Comparison of ENCODE assay signal across 12 cellular contexts in the genomic region with DNA sequence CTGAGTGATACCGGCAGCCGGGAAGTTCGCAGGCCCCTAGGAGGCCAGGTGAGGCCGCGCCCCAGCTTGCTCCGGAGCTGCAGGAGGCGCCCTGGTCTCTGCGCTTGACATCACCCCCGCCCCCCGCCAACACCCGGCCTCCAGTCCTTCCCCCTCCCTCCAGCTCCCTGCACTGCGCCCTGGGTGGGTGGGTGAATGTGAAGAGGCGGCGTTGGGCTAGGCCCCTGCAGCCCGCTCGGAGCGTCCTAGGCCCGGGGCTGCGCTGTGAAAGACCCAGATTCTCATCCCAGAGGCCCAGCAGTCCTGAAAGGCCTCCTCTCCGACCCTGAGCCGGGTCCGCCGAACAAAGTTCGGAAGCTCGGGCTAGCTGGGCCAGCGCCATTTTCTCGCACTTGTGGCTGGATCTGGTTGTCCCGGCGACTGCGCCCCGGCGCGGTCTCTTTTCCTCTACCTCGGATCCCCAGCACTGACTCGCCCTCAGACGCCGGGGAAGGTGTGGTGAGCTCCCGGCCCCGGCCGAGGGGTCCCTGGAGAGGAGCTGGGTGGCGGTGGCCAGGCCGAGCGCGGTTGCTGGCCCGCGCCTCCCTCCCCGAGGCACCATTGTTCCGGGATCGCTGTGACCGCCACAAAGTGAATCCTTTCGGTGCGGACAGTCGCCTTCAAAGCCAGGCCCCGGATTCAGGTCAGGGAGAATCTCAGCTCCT. TPM values are rescaled to one million over a fixed set of nuclear protein-coding genes. Genes with fewer than 3 reads are reported as not detected.
DNase-seq lines count a peak whose midpoint lies in the region; ATAC-seq and TF ChIP-seq lines count a peak whose summit lies in the region.
"Had no signal": no experiment of that assay in that cellular context is flagged by ENCODE, and none has a peak within 500 bp of the region (broad histone marks: within the 10 kb centered on the region; RNA-seq: fewer than 3 reads in every experiment).

No MANE protein-coding gene starts in this region.

- no peak for DNase-seq in activated naive CD4-positive, alpha-beta T cell treated with anti-CD3 and anti-CD28 coated beads, Interleukin-2, amount 10 ng/mL, durations not matched to agents 7 days and 5 days
- no peak for DNase-seq in activated naive CD4-positive, alpha-beta T cell treated with anti-CD3 and anti-CD28 coated beads for 36 hours
- DNase-seq in ecto neural progenitor cell (ENCODE audit: low spot score), result peak; percentile 78
- DNase-seq in mucosa of descending colon, result no peak
- no peak for DNase-seq in stimulated activated CD4-positive, alpha-beta T cell treated with anti-CD3 and anti-CD28 coated beads, Interleukin-15, amount 100 ng/mL, for 24 hours
- DNase-seq: CD4-positive, CD25-positive, alpha-beta regulatory T cell; T-helper 2 cell had no signal

- H3K9me3 ChIP-seq in mucosa of descending colon, result no peaks in the 10 kb centered on the region

- H3K4me1 ChIP-seq in mucosa of descending colon (ENCODE audit: low read depth) (no peaks in the 10 kb centered on the region), urinary bladder (ENCODE audit: insufficient read depth) (peaks cover 2% of the 10 kb centered on the region)

- H3K36me3 Mint-ChIP-seq in activated naive CD4-positive, alpha-beta T cell treated with anti-CD3 and anti-CD28 coated beads, Interleukin-2, amount 10 ng/mL, durations not matched to agents 7 days and 5 days, result peaks cover 4% of the 10 kb centered on the region
- H3K36me3 Mint-ChIP-seq in activated naive CD4-positive, alpha-beta T cell treated with anti-CD3 and anti-CD28 coated beads for 36 hours (ENCODE audit: low read depth), result peaks cover 20% of the 10 kb centered on the region
- H3K36me3 Mint-ChIP-seq: CD4-positive, CD25-positive, alpha-beta regulatory T cell had no signal

- no peak overlapping the region for H3K27ac Mint-ChIP-seq in activated naive CD4-positive, alpha-beta T cell treated with anti-CD3 and anti-CD28 coated beads, Interleukin-2, amount 10 ng/mL, durations not matched to agents 7 days and 5 days
- H3K27ac Mint-ChIP-seq in activated naive CD4-positive, alpha-beta T cell treated with anti-CD3 and anti-CD28 coated beads for 36 hours, result no peak overlapping the region

- 4% methylated on average over 54 of the region's 54 CpGs for WGBS in urinary bladder

- H3K4me3 ChIP-seq in mucosa of descending colon, result no peak overlapping the region
- H3K4me3 ChIP-seq in urinary bladder (ENCODE audit: low read depth, low read length), result peak overlapping the region; percentile 21

- H3K4me1 Mint-ChIP-seq in activated naive CD4-positive, alpha-beta T cell treated with anti-CD3 and anti-CD28 coated beads, Interleukin-2, amount 10 ng/mL, durations not matched to agents 7 days and 5 days, result no peaks in the 10 kb centered on the region
- H3K4me1 Mint-ChIP-seq in activated naive CD4-positive, alpha-beta T cell treated with anti-CD3 and anti-CD28 coated beads for 36 hours (ENCODE audit: low read depth), result peaks cover 10% of the 10 kb centered on the region
- H3K4me1 Mint-ChIP-seq: CD4-positive, CD25-positive, alpha-beta regulatory T cell had no signal

- no peak overlapping the region for H3K27ac ChIP-seq in urinary bladder (ENCODE audit: low read depth)
- H3K27ac ChIP-seq: KMS-11 had no signal

- CTCF ChIA-PET in activated naive CD4-positive, alpha-beta T cell treated with anti-CD3 and anti-CD28 coated beads, Interleukin-2, amount 10 ng/mL, durations not matched to agents 7 days and 5 days (lab: Charles Lee), result interaction anchor here (1.1 kb wide), 1 partner anchor 33 kb away, joined by 3 read pairs; no protein-coding TSS in a partner anchor
- CTCF ChIA-PET in activated naive CD4-positive, alpha-beta T cell treated with anti-CD3 and anti-CD28 coated beads for 36 hours (lab: Charles Lee), result interaction anchor here (1.3 kb wide), 1 partner anchor 10 kb away, joined by 5 read pairs; no protein-coding TSS in a partner anchor

- ATAC-seq in mucosa of descending colon (peak; percentile 43), GM18519 (IDR thresholded peaks at IDR 0.05; ENCODE audit: low FRiP score, unreplicated experiment) (no peak), GM18909 (IDR thresholded peaks at IDR 0.05; ENCODE audit: poor library complexity, unreplicated experiment) (no peak)

- peaks cover 100% of the 10 kb centered on the region for H3K27me3 Mint-ChIP-seq in activated naive CD4-positive, alpha-beta T cell treated with anti-CD3 and anti-CD28 coated beads, Interleukin-2, amount 10 ng/mL, durations not matched to agents 7 days and 5 days
- peaks cover 84% of the 10 kb centered on the region for H3K27me3 Mint-ChIP-seq in activated naive CD4-positive, alpha-beta T cell treated with anti-CD3 and anti-CD28 coated beads for 36 hours (ENCODE audit: low read depth)

- intact Hi-C loops in activated naive CD4-positive, alpha-beta T cell treated with anti-CD3 and anti-CD28 coated beads for 36 hours (cut with micrococcal nuclease), result no loop called here
- intact Hi-C loops in mucosa of descending colon (cut with DNase I, micrococcal nuclease), result no loop called here

- H3K36me3 ChIP-seq in mucosa of descending colon (ENCODE audit: low read depth) (no peaks in the 10 kb centered on the region), urinary bladder (ENCODE audit: insufficient read depth) (no peaks in the 10 kb centered on the region)

- TF ChIP-seq CTCF in mucosa of descending colon (IDR thresholded peaks at IDR 0.05), result no peak

- peak overlapping the region; percentile 49 for H3K4me3 Mint-ChIP-seq in activated naive CD4-positive, alpha-beta T cell treated with anti-CD3 and anti-CD28 coated beads, Interleukin-2, amount 10 ng/mL, durations not matched to agents 7 days and 5 days
- no peak overlapping the region for H3K4me3 Mint-ChIP-seq in activated naive CD4-positive, alpha-beta T cell treated with anti-CD3 and anti-CD28 coated beads for 36 hours

- H3K9me3 Mint-ChIP-seq in activated naive CD4-positive, alpha-beta T cell treated with anti-CD3 and anti-CD28 coated beads, Interleukin-2, amount 10 ng/mL, durations not matched to agents 7 days and 5 days, result peaks cover 6% of the 10 kb centered on the region
- H3K9me3 Mint-ChIP-seq in activated naive CD4-positive, alpha-beta T cell treated with anti-CD3 and anti-CD28 coated beads for 36 hours, result peaks cover 1% of the 10 kb centered on the region

RNA-seq across cellular contexts. Expression of gene ZIC4, which starts 12.9 kb away (rescaled TPM):
- total RNA-seq in activated naive CD4-positive, alpha-beta T cell treated with anti-CD3 and anti-CD28 coated beads for 36 hours, result not detected
- total RNA-seq in mucosa of descending colon (not detected), urinary bladder (not detected)
- polyA plus RNA-seq in urinary bladder, result not detected
- total RNA-seq: CD4-positive, CD25-positive, alpha-beta regulatory T cell; dermis microvascular lymphatic vessel endothelial cell had no signal
- polyA plus RNA-seq: CD4-positive, CD25-positive, alpha-beta regulatory T cell had no signal

RNA-seq across cellular contexts. Expression of gene ZIC1, which starts 15.8 kb away (rescaled TPM):
- total RNA-seq in activated naive CD4-positive, alpha-beta T cell treated with anti-CD3 and anti-CD28 coated beads for 36 hours, result not detected
- total RNA-seq in mucosa of descending colon (under 1 TPM in 1 of 3 donors, not detected in 2; 0.48 TPM), urinary bladder (not detected)
- polyA plus RNA-seq in urinary bladder, result not detected
- total RNA-seq: CD4-positive, CD25-positive, alpha-beta regulatory T cell; dermis microvascular lymphatic vessel endothelial cell had no signal
- polyA plus RNA-seq: CD4-positive, CD25-positive, alpha-beta regulatory T cell had no signal
